ENCODE assay signal across 15 cellular contexts in the genomic region with DNA sequence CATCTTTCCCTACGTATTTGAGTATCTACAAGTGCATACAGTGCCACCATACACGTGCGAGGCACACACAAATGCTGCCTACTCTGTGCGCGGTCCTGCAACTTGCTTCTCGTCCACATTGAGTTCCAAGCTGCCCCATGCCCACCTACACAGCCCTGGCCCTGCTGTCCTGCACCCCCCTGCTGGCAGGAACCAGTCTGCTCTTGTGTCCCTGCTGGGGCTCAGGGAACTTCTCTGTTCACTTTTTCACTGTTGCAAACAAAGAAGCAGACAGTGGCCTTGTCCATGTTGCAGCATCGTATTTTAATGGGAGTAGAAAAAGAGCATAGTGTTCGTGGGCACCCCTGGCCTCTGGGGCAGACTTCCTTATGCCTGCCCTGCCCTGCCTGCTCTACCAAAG. TPM values are rescaled to one million over a fixed set of nuclear protein-coding genes. Genes with fewer than 3 reads are reported as not detected.
DNase-seq lines count a peak whose midpoint lies in the region; ATAC-seq lines count a peak whose summit lies in the region.
"Had no signal": no experiment of that assay in that cellular context is flagged by ENCODE, and none has a peak within 500 bp of the region (broad histone marks: within the 10 kb centered on the region; RNA-seq: fewer than 3 reads in every experiment).

No MANE protein-coding gene starts in this region.

- peak overlapping the region; percentile 82 for H3K27ac Mint-ChIP-seq in activated CD8-positive, alpha-beta T cell treated with anti-CD3 and anti-CD28 coated beads, Interleukin-2, amount 10 ng/mL, durations not matched to agents 7 days and 5 days
- peak overlapping the region; percentile 12 to 85 (median 75) for H3K27ac Mint-ChIP-seq in naive thymus-derived CD8-positive, alpha-beta T cell
- H3K27ac Mint-ChIP-seq: activated T-cell treated with anti-CD3 and anti-CD28 coated beads, Interleukin-2, amount 50 U/mL, for 72 hours had no signal

- H3K36me3 Mint-ChIP-seq in activated CD8-positive, alpha-beta T cell treated with anti-CD3 and anti-CD28 coated beads, Interleukin-2, amount 10 ng/mL, durations not matched to agents 7 days and 5 days (ENCODE audit: low read depth), result peaks cover 19% of the 10 kb centered on the region
- peaks cover 0 to 15% (median 3%) of the 10 kb centered on the region in 3 donors for H3K36me3 Mint-ChIP-seq in naive thymus-derived CD8-positive, alpha-beta T cell

- CTCF ChIA-PET in activated CD8-positive, alpha-beta T cell treated with anti-CD3 and anti-CD28 coated beads, Interleukin-2, amount 10 ng/mL, durations not matched to agents 7 days and 5 days (lab: Charles Lee), result interaction anchor here (1.8 kb wide), 1 partner anchor 16 kb away, joined by 4 read pairs; no protein-coding TSS in a partner anchor

- peak overlapping the region; percentile 95 for H3K4me2 ChIP-seq in BLaER1

- peak overlapping the region; percentile 78 for H3K9ac ChIP-seq in BLaER1

- H3K4me1 ChIP-seq in BLaER1, result peaks cover 90% of the 10 kb centered on the region

- POLR2A ChIA-PET in activated CD8-positive, alpha-beta T cell treated with anti-CD3 and anti-CD28 coated beads, Interleukin-2, amount 10 ng/mL, durations not matched to agents 7 days and 5 days (lab: Charles Lee), result interaction anchor here (0.9 to 1.4 kb wide), 2 partner anchors 14 to 16 kb away, joined by 3 to 4 read pairs; a partner anchor contains a TSS
- POLR2A ChIA-PET in naive thymus-derived CD8-positive, alpha-beta T cell (lab: Charles Lee), result interaction anchor here (0.7 to 9.7 kb wide), 6 partner anchors 9 to 27 kb away, joined by 3 to 72 read pairs (median 6); a partner anchor contains a TSS

- H4K20me1 ChIP-seq in BLaER1, result peaks cover 75% of the 10 kb centered on the region

- no peak for DNase-seq in activated CD8-positive, alpha-beta T cell treated with anti-CD3 and anti-CD28 coated beads, Interleukin-2, amount 10 ng/mL, durations not matched to agents 7 days and 5 days
- DNase-seq in naive thymus-derived CD8-positive, alpha-beta T cell, result no peak
- no peak for DNase-seq in activated CD8-positive, alpha-beta memory T cell treated with anti-CD3 and anti-CD28 coated beads for 24 hours
- DNase-seq: activated CD4-positive, alpha-beta T cell treated with anti-CD3 and anti-CD28 coated beads for 36 hours; activated T-cell treated with anti-CD3 and anti-CD28 coated beads, Interleukin-2, amount 50 U/mL, for 72 hours; effector CD8-positive, alpha-beta T cell; GOT3; NCI-H2107; stimulated activated CD4-positive, alpha-beta T cell treated with anti-CD3 and anti-CD28 coated beads, Interleukin-15, amount 100 ng/mL, for 24 hours; T-helper 1 cell had no signal

- H3K27me3 Mint-ChIP-seq in activated CD8-positive, alpha-beta T cell treated with anti-CD3 and anti-CD28 coated beads, Interleukin-2, amount 10 ng/mL, durations not matched to agents 7 days and 5 days (ENCODE audit: low read depth), result no peaks in the 10 kb centered on the region
- H3K27me3 Mint-ChIP-seq in naive thymus-derived CD8-positive, alpha-beta T cell, result no peaks in the 10 kb centered on the region
- H3K27me3 Mint-ChIP-seq: activated CD4-positive, alpha-beta T cell treated with anti-CD3 and anti-CD28 coated beads for 36 hours had no signal

- H3K27me3 ChIP-seq in BLaER1, result no peaks in the 10 kb centered on the region

- H3K4me3 Mint-ChIP-seq in activated CD8-positive, alpha-beta T cell treated with anti-CD3 and anti-CD28 coated beads, Interleukin-2, amount 10 ng/mL, durations not matched to agents 7 days and 5 days, result no peak overlapping the region
- peak overlapping the region in 6 of 10 donors; percentile 20 to 48 (median 44) for H3K4me3 Mint-ChIP-seq in naive thymus-derived CD8-positive, alpha-beta T cell
- H3K4me3 Mint-ChIP-seq: activated CD4-positive, alpha-beta T cell treated with anti-CD3 and anti-CD28 coated beads for 36 hours; activated T-cell treated with anti-CD3 and anti-CD28 coated beads, Interleukin-2, amount 50 U/mL, for 72 hours had no signal

- H3K4me1 Mint-ChIP-seq in activated CD8-positive, alpha-beta T cell treated with anti-CD3 and anti-CD28 coated beads, Interleukin-2, amount 10 ng/mL, durations not matched to agents 7 days and 5 days (ENCODE audit: low read depth), result peaks cover 55% of the 10 kb centered on the region
- peaks cover 30 to 73% (median 58%) of the 10 kb centered on the region in 4 donors for H3K4me1 Mint-ChIP-seq in naive thymus-derived CD8-positive, alpha-beta T cell

- H3K27ac ChIP-seq in BLaER1, result peak overlapping the region; percentile 89
- peak overlapping the region; percentile 55 for H3K27ac ChIP-seq in KOPT-K1 (ENCODE audit: low read depth, low read length, poor library complexity, severe bottlenecking)

- H3K4me3 ChIP-seq in BLaER1, result peak overlapping the region; percentile 54; the same call in 1 of the 2 replicates

- ATAC-seq in activated CD8-positive, alpha-beta T cell treated with anti-CD3 and anti-CD28 coated beads, Interleukin-2, amount 10 ng/mL, durations not matched to agents 7 days and 5 days, result no peak
- ATAC-seq in naive thymus-derived CD8-positive, alpha-beta T cell, result peak in 1 of 2 donors; percentile 12
- ATAC-seq in GM21529 (IDR thresholded peaks at IDR 0.05; ENCODE audit: unreplicated experiment) (no peak), HG03095 (IDR thresholded peaks at IDR 0.05; ENCODE audit: unreplicated experiment) (no peak), HG02981 (IDR thresholded peaks at IDR 0.05; ENCODE audit: unreplicated experiment) (no peak)
- ATAC-seq: activated CD4-positive, alpha-beta T cell treated with anti-CD3 and anti-CD28 coated beads for 36 hours; activated T-cell treated with anti-CD3 and anti-CD28 coated beads, Interleukin-2, amount 50 U/mL, for 72 hours had no signal

- H3K9me3 ChIP-seq in BLaER1, result no peaks in the 10 kb centered on the region
- H3K9me3 ChIP-seq in KOPT-K1 (ENCODE audit: insufficient read depth, low read length, poor library complexity, severe bottlenecking), result no peaks in the 10 kb centered on the region

- H3K36me3 ChIP-seq in BLaER1, result peaks cover 16% of the 10 kb centered on the region; the same call in 1 of the 2 replicates
- peaks cover 10% of the 10 kb centered on the region; the same call in 1 of the 2 replicates for H3K36me3 ChIP-seq in KOPT-K1 (ENCODE audit: insufficient read depth, low read length)

- no peaks in the 10 kb centered on the region for H3K9me3 Mint-ChIP-seq in activated CD8-positive, alpha-beta T cell treated with anti-CD3 and anti-CD28 coated beads, Interleukin-2, amount 10 ng/mL, durations not matched to agents 7 days and 5 days (ENCODE audit: insufficient read depth)
- no peaks in the 10 kb centered on the region for H3K9me3 Mint-ChIP-seq in naive thymus-derived CD8-positive, alpha-beta T cell
- H3K9me3 Mint-ChIP-seq: activated T-cell treated with anti-CD3 and anti-CD28 coated beads, Interleukin-2, amount 50 U/mL, for 72 hours had no signal

RNA-seq across cellular contexts. Expression of a gene that starts 14.0 kb away (rescaled TPM):
- total RNA-seq in activated CD8-positive, alpha-beta T cell treated with anti-CD3 and anti-CD28 coated beads, Interleukin-2, amount 10 ng/mL, durations not matched to agents 7 days and 5 days, result 10 to 100 TPM; 63.2 to 69.1 TPM
- total RNA-seq in naive thymus-derived CD8-positive, alpha-beta T cell, result 10 to 100 TPM; 23.3 to 34.4 TPM
- polyA plus RNA-seq in naive thymus-derived CD8-positive, alpha-beta T cell, result 1 to 10 TPM; 3.1 to 4.7 (median 3.4) TPM
